In genomic region chr5:59592101-59592500, GRCh38 we compare ENCODE assay signal across 15 cellular contexts.
DNase-seq lines count a peak whose midpoint lies in the region; ATAC-seq and TF ChIP-seq lines count a peak whose summit lies in the region.
"Had no signal": no experiment of that assay in that cellular context is flagged by ENCODE, and none has a peak within 500 bp of the region (broad histone marks: within the 10 kb centered on the region; RNA-seq: fewer than 3 reads in every experiment).

No MANE protein-coding gene starts in this region.

- H3K36me3 ChIP-seq in KMS-11 (ENCODE audit: insufficient read depth) (no peaks in the 10 kb centered on the region), mammary epithelial cell (ENCODE audit: insufficient read depth, low read length) (no peaks in the 10 kb centered on the region), mucosa of stomach (ENCODE audit: control insufficient read depth, insufficient read depth, low read length) (no peaks in the 10 kb centered on the region)
- H3K36me3 ChIP-seq: SJCRH30, upper lobe of left lung had no signal

- no peak overlapping the region for H3K4me3 Mint-ChIP-seq in activated naive CD8-positive, alpha-beta T cell treated with anti-CD3 and anti-CD28 coated beads for 36 hours
- H3K4me3 Mint-ChIP-seq: CD4-positive, alpha-beta T cell had no signal

- H3K4me3 ChIP-seq in AG10803 (ENCODE audit: low read length) = no peak overlapping the region
- no peak overlapping the region for H3K4me3 ChIP-seq in KMS-11 (IDR thresholded peaks at IDR 0.05; ENCODE audit: insufficient read depth, low read depth, low read length)
- H3K4me3 ChIP-seq in mammary epithelial cell (replicated peaks in 1 of 3; ENCODE audit: insufficient read depth in 1 of 3, low read depth in 2 of 3, low read length in 3 of 3) = no peak overlapping the region
- H3K4me3 ChIP-seq in mucosa of stomach (ENCODE audit: low read length) = no peak overlapping the region
- H3K4me3 ChIP-seq: SJCRH30, upper lobe of left lung had no signal

- intact Hi-C loops in mammary epithelial cell (cut with micrococcal nuclease) = no loop called here

- H3K27ac Mint-ChIP-seq in activated naive CD8-positive, alpha-beta T cell treated with anti-CD3 and anti-CD28 coated beads for 36 hours = no peak overlapping the region
- H3K27ac Mint-ChIP-seq: CD4-positive, alpha-beta T cell had no signal

- peaks cover 2% of the 10 kb centered on the region for H3K9me3 Mint-ChIP-seq in activated naive CD8-positive, alpha-beta T cell treated with anti-CD3 and anti-CD28 coated beads for 36 hours
- H3K9me3 Mint-ChIP-seq: CD4-positive, alpha-beta T cell had no signal

- peaks cover 14% of the 10 kb centered on the region for H3K4me1 Mint-ChIP-seq in activated naive CD8-positive, alpha-beta T cell treated with anti-CD3 and anti-CD28 coated beads for 36 hours

- H3K27ac ChIP-seq in KMS-11 = peak overlapping the region; percentile 85
- H3K27ac ChIP-seq in mammary epithelial cell (ENCODE audit: insufficient read depth, low read depth, low read length) = peak overlapping the region; percentile 76
- H3K27ac ChIP-seq: SJCRH30, upper lobe of left lung had no signal

- no TSS peak for BruUV-seq in mammary epithelial cell (replicated peaks; lab: Mats Ljungman, UMichigan)

- 92% methylated on average over 3 of the region's 3 CpGs for WGBS in mammary epithelial cell (ENCODE audit: low coverage, missing lambda C conversion rate)

- TF ChIP-seq CTCF in AG10803 (conservative IDR thresholded peaks at IDR 0.05; ENCODE audit: low read length) = no peak
- TF ChIP-seq CTCF in KMS-11 (conservative IDR thresholded peaks at IDR 0.05; ENCODE audit: low read depth, low read length) = no peak
- no peak for TF ChIP-seq CTCF in mammary epithelial cell (conservative IDR thresholded peaks at IDR 0.05 in 1 of 2, IDR thresholded peaks at IDR 0.05 in 1 of 2; ENCODE audit: extremely low read depth in 1 of 2, insufficient read depth in 1 of 2, low read depth in 1 of 2, low read length in 2 of 2)

- no peaks in the 10 kb centered on the region for H3K9me3 ChIP-seq in mammary epithelial cell (replicated peaks; ENCODE audit: insufficient read depth, low read length)
- H3K9me3 ChIP-seq in mucosa of stomach (ENCODE audit: control insufficient read depth, low read length) = no peaks in the 10 kb centered on the region
- H3K9me3 ChIP-seq: SJCRH30, upper lobe of left lung had no signal

- DNase-seq in AG10803 (ENCODE audit: low read depth) (peak; percentile 43), mammary epithelial cell (peak; percentile 86), activated T-cell treated with anti-CD3 and anti-CD28 coated beads for 4 hours (no peak)
- no peak for DNase-seq in activated naive CD8-positive, alpha-beta T cell treated with anti-CD3 and anti-CD28 coated beads for 36 hours
- DNase-seq: activated CD4-positive, CD25-positive, alpha-beta regulatory T cell; CD4-positive, alpha-beta T cell; mesenchymal stem cell; NCI-H526 treated with DMSO at 0.1 percent for 48 hours; upper lobe of left lung had no signal

- H3K9ac ChIP-seq in KMS-11 = peak overlapping the region; percentile 35
- H3K9ac ChIP-seq in mammary epithelial cell (ENCODE audit: insufficient read depth, low read length) = no peak overlapping the region
- H3K9ac ChIP-seq in mucosa of stomach (ENCODE audit: low read length) = peak overlapping the region; percentile 61

- no peaks in the 10 kb centered on the region for H4K20me1 ChIP-seq in KMS-11 (ENCODE audit: insufficient read depth)
- H4K20me1 ChIP-seq in mammary epithelial cell (ENCODE audit: insufficient read depth, low read length) = no peaks in the 10 kb centered on the region

- H2AFZ ChIP-seq in KMS-11 (ENCODE audit: low read depth) (no peak overlapping the region), mammary epithelial cell (ENCODE audit: low read depth, low read length) (no peak overlapping the region)

- in situ Hi-C loops in mammary epithelial cell (cut with MboI; ENCODE audit: low sequenced_read_pairs in 2 of 2) = no loop called here

- H3K4me2 ChIP-seq in KMS-11 (peak overlapping the region; percentile 81), mammary epithelial cell (ENCODE audit: insufficient read depth, low read depth, low read length) (peak overlapping the region; percentile 22)

- H3K4me1 ChIP-seq in KMS-11 (ENCODE audit: low read depth, poor library complexity, severe bottlenecking) = peaks cover 90% of the 10 kb centered on the region
- peaks cover 24% of the 10 kb centered on the region for H3K4me1 ChIP-seq in mammary epithelial cell (ENCODE audit: insufficient read depth, low read length)
- H3K4me1 ChIP-seq in mucosa of stomach (ENCODE audit: control insufficient read depth, insufficient read depth, low read length) = peaks cover 45% of the 10 kb centered on the region

- H3K27me3 Mint-ChIP-seq in activated naive CD8-positive, alpha-beta T cell treated with anti-CD3 and anti-CD28 coated beads for 36 hours = peaks cover 29% of the 10 kb centered on the region

- H3K27me3 ChIP-seq in KMS-11 (ENCODE audit: insufficient read depth, low read depth) (no peaks in the 10 kb centered on the region), mammary epithelial cell (ENCODE audit: insufficient read depth, low read length) (no peaks in the 10 kb centered on the region), mucosa of stomach (ENCODE audit: control insufficient read depth, insufficient read depth, low read length) (no peaks in the 10 kb centered on the region)
- H3K27me3 ChIP-seq: SJCRH30, upper lobe of left lung had no signal

- no peak for ATAC-seq in GM21786 (IDR thresholded peaks at IDR 0.05; ENCODE audit: unreplicated experiment)
- no peak for ATAC-seq in HG02852 (IDR thresholded peaks at IDR 0.05; ENCODE audit: unreplicated experiment)
- ATAC-seq: sciatic nerve had no signal

- CTCF ChIA-PET in mammary epithelial cell (lab: Charles Lee; ENCODE audit: low non-redundant PET) = no interaction called here

- dilution Hi-C loops in mammary epithelial cell (cut with HindIII; ENCODE audit: low sequenced_read_pairs) = no loop called here

- H3K79me2 ChIP-seq in KMS-11 (ENCODE audit: insufficient read depth, low read depth) = no peaks in the 10 kb centered on the region
- H3K79me2 ChIP-seq in mammary epithelial cell (ENCODE audit: insufficient read depth, low read length) = no peaks in the 10 kb centered on the region

- no peaks in the 10 kb centered on the region for H3K36me3 Mint-ChIP-seq in activated naive CD8-positive, alpha-beta T cell treated with anti-CD3 and anti-CD28 coated beads for 36 hours

Comparison
In these comparisons a context has a peak if more than half of its experiments do, and no peak if none do; other contexts are left out.
1. DNase-seq: peak in AG10803 (single experiment) and mammary epithelial cell (single experiment); none in activated naive CD8-positive, alpha-beta T cell treated with anti-CD3 and anti-CD28 coated beads for 36 hours (single experiment) and activated T-cell treated with anti-CD3 and anti-CD28 coated beads for 4 hours (single experiment).